Comparison of ENCODE assay signal across 12 cellular contexts in the genomic region with DNA sequence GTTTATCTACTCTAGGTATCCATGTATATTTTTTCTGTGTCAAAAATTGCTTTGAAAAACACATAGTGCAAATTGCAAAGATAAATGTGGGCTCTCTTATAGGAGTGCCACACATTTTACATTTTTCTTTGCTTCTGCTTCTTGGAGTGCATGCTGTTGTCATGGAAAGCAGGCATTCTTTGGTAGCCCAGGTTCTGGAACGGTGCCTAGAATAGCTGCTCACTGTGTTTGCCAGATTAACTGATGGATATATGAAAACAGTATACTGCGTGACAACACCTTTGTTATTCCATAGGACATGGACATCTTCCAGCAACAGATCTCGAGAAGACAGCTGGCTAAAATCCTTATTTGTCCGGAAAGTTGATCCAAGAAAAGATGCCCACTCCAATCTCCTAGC. TPM values are rescaled to one million over a fixed set of nuclear protein-coding genes. Genes with fewer than 3 reads are reported as not detected.
DNase-seq lines count a peak whose midpoint lies in the region; ATAC-seq and TF ChIP-seq lines count a peak whose summit lies in the region.
"Had no signal": no experiment of that assay in that cellular context is flagged by ENCODE, and none has a peak within 500 bp of the region (broad histone marks: within the 10 kb centered on the region; RNA-seq: fewer than 3 reads in every experiment).

No MANE protein-coding gene starts in this region.

- H3K36me3 ChIP-seq in mesendoderm (ENCODE audit: control insufficient read depth, insufficient read depth, low read length), result peaks cover 3% of the 10 kb centered on the region

- no peak overlapping the region for H3K4ac ChIP-seq in mesendoderm (ENCODE audit: low read depth, low read length)

- H3K27me3 ChIP-seq in mesendoderm (ENCODE audit: insufficient read depth, low read length, poor library complexity), result no peaks in the 10 kb centered on the region

- no peak overlapping the region for H3K4me3 ChIP-seq in coronary artery
- H3K4me3 ChIP-seq in mesendoderm (ENCODE audit: low read length), result no peak overlapping the region

- no peaks in the 10 kb centered on the region for H3K4me1 ChIP-seq in mesendoderm (ENCODE audit: control insufficient read depth, low read depth, low read length)

- H3K27ac ChIP-seq in caudate nucleus (ENCODE audit: low read depth, low read length) (peak overlapping the region; percentile 14), coronary artery (no peak overlapping the region), mesendoderm (ENCODE audit: low read depth, low read length) (no peak overlapping the region)

- H3K4me2 ChIP-seq in mesendoderm (ENCODE audit: low read length), result no peak overlapping the region

- H3K79me1 ChIP-seq in mesendoderm (ENCODE audit: low read length), result no peaks in the 10 kb centered on the region

- TF ChIP-seq CTCF in coronary artery (IDR thresholded peaks at IDR 0.05), result no peak

- WGBS in mesendoderm (ENCODE audit: extremely low coverage, insufficient coverage, low lambda C conversion rate), result no CpG with 5 or more reads among the region's 4 CpGs

- no peak overlapping the region for H3K18ac ChIP-seq in mesendoderm (ENCODE audit: low read length)

- no peak overlapping the region for H4K5ac ChIP-seq in mesendoderm (ENCODE audit: low read length)

- H2BK15ac ChIP-seq in mesendoderm (replicated peaks; ENCODE audit: low read depth), result no peak overlapping the region

- no peaks in the 10 kb centered on the region for H3K79me2 ChIP-seq in mesendoderm (ENCODE audit: control insufficient read depth, insufficient read depth, low read length)

- no peak overlapping the region for H2BK5ac ChIP-seq in mesendoderm (ENCODE audit: low read length)

- no peak overlapping the region for H3K23ac ChIP-seq in mesendoderm (ENCODE audit: low read length)

- no peak overlapping the region for H2BK120ac ChIP-seq in mesendoderm (ENCODE audit: low read depth, low read length)

- no peak for ATAC-seq in HG02840 (IDR thresholded peaks at IDR 0.05; ENCODE audit: low FRiP score, unreplicated experiment)
- no peak for ATAC-seq in GM19452 (IDR thresholded peaks at IDR 0.05; ENCODE audit: unreplicated experiment)

- DNase-seq in GM03348 (ENCODE audit: low spot score) (peak; percentile 50), NCI-H2081 (lab: John Stamatoyannopoulos, UW) (peak; percentile 79 to 89), caudate nucleus (lab: John Stamatoyannopoulos, UW) (peak in 3 of 61 donors; percentile 3 to 31 (median 31)), pons (ENCODE audit: low spot score) (peak; percentile 46), coronary artery (ENCODE audit: low spot score) (no peak), mesendoderm (no peak)
- DNase-seq: activated CD4-positive, CD25-positive, alpha-beta regulatory T cell; activated naive CD4-positive, alpha-beta T cell; erythroblast; stimulated activated naive CD4-positive, alpha-beta T cell treated with Interleukin-2 at 50 U/mL for 16 hours had no signal

- H4K8ac ChIP-seq in mesendoderm (ENCODE audit: low read depth, low read length), result no peak overlapping the region

- no peak overlapping the region for H3K56ac ChIP-seq in mesendoderm (ENCODE audit: low read length)

- H3K9ac ChIP-seq in mesendoderm (ENCODE audit: low read length), result no peak overlapping the region

- no peak overlapping the region for H2AK5ac ChIP-seq in mesendoderm (ENCODE audit: low read length)

RNA-seq across cellular contexts. Expression of gene NIPSNAP2, which starts 13.4 kb away (rescaled TPM):
- 35.5 TPM for polyA plus RNA-seq in mesendoderm (2013, experiment 1 of 2)
- polyA plus RNA-seq in mesendoderm (2013, experiment 2 of 2), result 36.3 TPM

RNA-seq across cellular contexts. Expression of gene MRPS17, which starts 26.2 kb away (rescaled TPM):
- 30.7 TPM for polyA plus RNA-seq in mesendoderm (2013, experiment 1 of 2)
- polyA plus RNA-seq in mesendoderm (2013, experiment 2 of 2), result 29.4 TPM

Comparison
In these comparisons a context has a peak if more than half of its experiments do, and no peak if none do; other contexts are left out.
1. DNase-seq: peak in GM03348 (single experiment), NCI-H2081 (2 of 2) and pons (single experiment); none in coronary artery (single experiment) and mesendoderm (single experiment).